In genomic region chr1:205248793-205249601, GRCh38 we compare ENCODE assay signal across 10 cellular contexts. TPM values are rescaled to one million over a fixed set of nuclear protein-coding genes. Genes with fewer than 3 reads are reported as not detected.
DNase-seq lines count a peak whose midpoint lies in the region; ATAC-seq, FAIRE-seq and TF ChIP-seq lines count a peak whose summit lies in the region.
"Had no signal": no experiment of that assay in that cellular context is flagged by ENCODE, and none has a peak within 500 bp of the region (broad histone marks: within the 10 kb centered on the region; RNA-seq: fewer than 3 reads in every experiment).

No MANE protein-coding gene starts in this region.

- CTCF ChIA-PET in WTC11 (lab: Charles Lee) = interaction anchor here (2.8 kb wide), 1 partner anchor 8 kb away, joined by 22 read pairs; no protein-coding TSS in a partner anchor

- no peaks in the 10 kb centered on the region for H3K79me2 ChIP-seq in neural progenitor cell (ENCODE audit: low read depth)

- DNase-seq in EH (ENCODE audit: low read depth) = peak; percentile 40
- no peak for DNase-seq in WTC11 (ENCODE audit: low spot score)
- peak; percentile 80 for DNase-seq in right atrium auricular region (ENCODE audit: low spot score)
- DNase-seq in sigmoid colon = peak; percentile 92
- no peak for DNase-seq in D721Med (ENCODE audit: insufficient read length, low spot score)
- DNase-seq in cortex of kidney (lab: John Stamatoyannopoulos, UW) = no peak
- no peak for DNase-seq in neural progenitor cell (ENCODE audit: low spot score)
- DNase-seq: activated CD4-positive, alpha-beta memory T cell treated with anti-CD3 and anti-CD28 coated beads, Interleukin-2, amount 10 ng/mL, durations not matched to agents 7 days and 5 days; NCI-H1436 had no signal

- H3K4me1 ChIP-seq in right atrium auricular region (peaks cover 0 to 62% of the 10 kb centered on the region in 2 donors), sigmoid colon (peaks cover 0 to 66% (median 51%) of the 10 kb centered on the region in 4 donors), neural progenitor cell (peaks cover 9% of the 10 kb centered on the region)

- H3K27ac ChIP-seq in right atrium auricular region (peak overlapping the region; percentile 36 to 48), sigmoid colon (peak overlapping the region; percentile 50 to 75 (median 61)), neural progenitor cell (no peak overlapping the region)

- no peak for TF ChIP-seq EP300 in sigmoid colon (IDR thresholded peaks at IDR 0.05)

- H3K4me3 Mint-ChIP-seq in WTC11 = no peak overlapping the region
- H3K4me3 Mint-ChIP-seq in neural progenitor cell = no peak overlapping the region
- H3K4me3 Mint-ChIP-seq: activated CD4-positive, alpha-beta memory T cell treated with anti-CD3 and anti-CD28 coated beads, Interleukin-2, amount 10 ng/mL, durations not matched to agents 7 days and 5 days had no signal

- intact Hi-C loops in sigmoid colon (cut with DNase I) = loop anchor here (5.0 kb wide), 1 partner anchor 37 kb away; the partner anchor contains the start of gene DSTYK

- H4K20me1 ChIP-seq in neural progenitor cell (ENCODE audit: low read depth) = peaks cover 6% of the 10 kb centered on the region

- H3K36me3 ChIP-seq in right atrium auricular region (no peaks in the 10 kb centered on the region), sigmoid colon (no peaks in the 10 kb centered on the region), neural progenitor cell (no peaks in the 10 kb centered on the region)

- H3K36me3 Mint-ChIP-seq in WTC11 = no peaks in the 10 kb centered on the region
- H3K36me3 Mint-ChIP-seq in neural progenitor cell = no peaks in the 10 kb centered on the region

- no peak overlapping the region for H3K9ac ChIP-seq in neural progenitor cell

- H3K27ac Mint-ChIP-seq in WTC11 = peak overlapping the region; percentile 74
- no peak overlapping the region for H3K27ac Mint-ChIP-seq in neural progenitor cell
- H3K27ac Mint-ChIP-seq: activated CD4-positive, alpha-beta memory T cell treated with anti-CD3 and anti-CD28 coated beads, Interleukin-2, amount 10 ng/mL, durations not matched to agents 7 days and 5 days had no signal

- POLR2A ChIA-PET in WTC11 (lab: Charles Lee) = no interaction called here

- H3K9me3 ChIP-seq in right atrium auricular region = no peaks in the 10 kb centered on the region
- H3K9me3 ChIP-seq in sigmoid colon = no peaks in the 10 kb centered on the region
- H3K9me3 ChIP-seq in neural progenitor cell (ENCODE audit: low read depth) = no peaks in the 10 kb centered on the region

- H3K9me3 Mint-ChIP-seq in WTC11 = no peaks in the 10 kb centered on the region
- H3K9me3 Mint-ChIP-seq in neural progenitor cell = no peaks in the 10 kb centered on the region
- H3K9me3 Mint-ChIP-seq: activated CD4-positive, alpha-beta memory T cell treated with anti-CD3 and anti-CD28 coated beads, Interleukin-2, amount 10 ng/mL, durations not matched to agents 7 days and 5 days had no signal

- H3K27me3 Mint-ChIP-seq in WTC11 (ENCODE audit: low read depth) = no peaks in the 10 kb centered on the region
- peaks cover 2% of the 10 kb centered on the region for H3K27me3 Mint-ChIP-seq in neural progenitor cell (ENCODE audit: insufficient read depth, low read depth)

- WGBS in sigmoid colon, 2 donors = 19 to 44% methylated on average over 11 of the region's 11 CpGs

- H3K27me3 ChIP-seq in right atrium auricular region (no peaks in the 10 kb centered on the region), sigmoid colon (no peaks in the 10 kb centered on the region), neural progenitor cell (no peaks in the 10 kb centered on the region)

- H3K4me3 ChIP-seq in right atrium auricular region (no peak overlapping the region), sigmoid colon (no peak overlapping the region), neural progenitor cell (no peak overlapping the region)

- FAIRE-seq in D721Med (lab: Jason Lieb, UNC) = no peak

- ATAC-seq in WTC11 (no peak), GM18870 (IDR thresholded peaks at IDR 0.05; ENCODE audit: unreplicated experiment) (no peak)

- peaks cover 8% of the 10 kb centered on the region for H3F3A ChIP-seq in neural progenitor cell (ENCODE audit: low read depth)

- H3K4me1 Mint-ChIP-seq in WTC11 = peaks cover 9% of the 10 kb centered on the region
- H3K4me1 Mint-ChIP-seq in neural progenitor cell = peaks cover 40% of the 10 kb centered on the region

- TF ChIP-seq POLR2A in sigmoid colon (IDR thresholded peaks at IDR 0.05) = no peak

- H3K4me2 ChIP-seq in neural progenitor cell = no peak overlapping the region

- H2AFZ ChIP-seq in neural progenitor cell (replicated peaks) = no peak overlapping the region

- TF ChIP-seq CTCF in WTC11 (IDR thresholded peaks at IDR 0.05) (no peak), right atrium auricular region (IDR thresholded peaks at IDR 0.05) (no peak), sigmoid colon (IDR thresholded peaks at IDR 0.05) (no peak), D721Med (IDR thresholded peaks at IDR 0.05; ENCODE audit: insufficient read depth, missing control alignments) (no peak), neural progenitor cell (IDR thresholded peaks at IDR 0.05) (no peak)

TF ChIP-seq in WTC11, 78 proteins besides CTCF, POLR2A, EP300 and RAD21:
- TF ChIP-seq FOXJ3 (CRISPR knock-in tag; IDR thresholded peaks at IDR 0.05; ENCODE audit: borderline replicate concordance) (no peak), USF2 (CRISPR knock-in tag; IDR thresholded peaks at IDR 0.05) (no peak), ZNF232 (CRISPR knock-in tag; IDR thresholded peaks at IDR 0.05) (no peak), ZNF416 (CRISPR knock-in tag; IDR thresholded peaks at IDR 0.05) (no peak), NFATC4 (CRISPR knock-in tag; IDR thresholded peaks at IDR 0.05) (no peak), IRF2 (CRISPR knock-in tag; IDR thresholded peaks at IDR 0.05; ENCODE audit: borderline replicate concordance, low read depth) (no peak), MLX (CRISPR knock-in tag; IDR thresholded peaks at IDR 0.05) (no peak), ERG (CRISPR knock-in tag; IDR thresholded peaks at IDR 0.05) (no peak)

RNA-seq across cellular contexts. Expression of gene TMCC2, which starts 21.3 kb away (rescaled TPM):
- 9.5 to 11.2 TPM (median 11.2 TPM) in 3 replicates for total RNA-seq in WTC11 (2021)
- total RNA-seq in right atrium auricular region = 10 to 100 TPM in 1 of 2 donors, 1 to 10 TPM in 1; 8.5 to 11.9 TPM
- total RNA-seq in sigmoid colon = 1 to 10 TPM; 4.3 to 6.4 (median 5.6) TPM
- 1 to 10 TPM in 1 of 3 donors, not detected in 2; 1.1 TPM for polyA plus RNA-seq in sigmoid colon
- total RNA-seq in neural progenitor cell (ENCODE audit: low replicate concordance) = 7.1 and 12.1 TPM in 2 replicates

RNA-seq across cellular contexts. Expression of gene DSTYK, which starts 37.5 kb away (rescaled TPM):
- 10.3 to 11.6 TPM (median 11.0 TPM) in 3 replicates for total RNA-seq in WTC11 (2021)
- total RNA-seq in right atrium auricular region = 1 to 10 TPM; 6.7 to 8.9 TPM
- total RNA-seq in sigmoid colon = 10 to 100 TPM in 3 of 4 donors, 1 to 10 TPM in 1; 9.1 to 13.3 (median 12.7) TPM
- polyA plus RNA-seq in sigmoid colon = 1 to 10 TPM; 1.6 to 3.8 (median 2.4) TPM
- 12.1 and 13.0 TPM in 2 replicates for total RNA-seq in neural progenitor cell (ENCODE audit: low replicate concordance)

Comparison
In these comparisons a context has a peak if more than half of its experiments do, and no peak if none do; other contexts are left out.
1. DNase-seq: peak in EH (single experiment), right atrium auricular region (single experiment) and sigmoid colon (single experiment); none in WTC11 (single experiment), D721Med (single experiment), cortex of kidney (single experiment) and neural progenitor cell (single experiment).